ENCODE assay signal across 8 cellular contexts in the genomic region with DNA sequence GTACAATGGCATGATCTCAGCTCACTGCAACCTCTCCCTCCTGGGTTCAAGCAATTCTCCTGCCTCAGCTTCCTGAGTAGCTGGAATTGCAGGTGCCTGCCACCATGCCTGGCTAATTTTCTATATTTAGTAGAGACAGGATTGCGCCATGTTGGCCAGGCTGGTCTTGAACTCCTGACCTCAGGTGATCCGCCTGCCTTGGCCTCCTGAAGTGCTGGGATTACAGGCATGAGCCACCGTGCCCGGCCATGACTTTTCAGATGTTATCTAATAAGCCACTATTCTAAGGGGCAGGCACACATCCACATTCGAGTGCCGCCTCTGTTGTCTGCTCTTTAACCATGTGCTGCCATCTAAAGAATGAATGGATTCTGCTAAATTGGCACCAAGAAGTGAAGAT. TPM values are rescaled to one million over a fixed set of nuclear protein-coding genes. Genes with fewer than 3 reads are reported as not detected.
DNase-seq lines count a peak whose midpoint lies in the region; ATAC-seq and TF ChIP-seq lines count a peak whose summit lies in the region.
"Not testable (repeated sequence)": the region's sequence is repeated elsewhere in the genome, so short reads cannot be mapped to it uniquely, and the experiment has no call there.

No MANE protein-coding gene starts in this region.

- H3K79me2 ChIP-seq in DND-41 (ENCODE audit: insufficient read depth, low read length) = not testable (repeated sequence)

- not testable (repeated sequence) for H3K36me3 ChIP-seq in BLaER1; DND-41 (ENCODE audit: insufficient read depth, low read length); naive thymus-derived CD4-positive, alpha-beta T cell (ENCODE audit: control insufficient read depth in 2 of 3, insufficient read depth in 3 of 3, low read length in 3 of 3); spleen

- H3K4me3 Mint-ChIP-seq in T-helper 1 cell treated with Interleukin-12 subunit alpha and Interleukin-12 subunit beta and Interleukin-4 antibody, amounts not matched to agents 30 μg/mL and 1 μg/mL, for 36 hours = peak overlapping the region; percentile 75
- peak overlapping the region; percentile 40 for H3K4me3 Mint-ChIP-seq in activated CD4-positive, alpha-beta memory T cell treated with anti-CD3 and anti-CD28 coated beads, Interleukin-2, amount 10 ng/mL, durations not matched to agents 7 days and 5 days
- H3K4me3 Mint-ChIP-seq in activated T-helper 17 cell treated with anti-CD3 and anti-CD28 coated beads, Interleukin-2, amount 50 U/mL, for 72 hours = peak overlapping the region; percentile 58
- H3K4me3 Mint-ChIP-seq in activated naive CD8-positive, alpha-beta T cell treated with anti-CD3 and anti-CD28 coated beads, Interleukin-2, amount 50 U/mL, for 24 hours = peak overlapping the region; percentile 50
- peak overlapping the region in 9 of 10 donors; percentile 38 to 90 (median 63) for H3K4me3 Mint-ChIP-seq in naive thymus-derived CD4-positive, alpha-beta T cell

- not testable (repeated sequence) for DNase-seq in DND-41; activated CD4-positive, alpha-beta memory T cell treated with anti-CD3 and anti-CD28 coated beads, Interleukin-2, amount 10 ng/mL, durations not matched to agents 7 days and 5 days; activated naive CD8-positive, alpha-beta T cell treated with anti-CD3 and anti-CD28 coated beads, Interleukin-2, amount 50 U/mL, for 24 hours; naive thymus-derived CD4-positive, alpha-beta T cell
- peak; percentile 39 for DNase-seq in spleen

- peaks cover 16% of the 10 kb centered on the region; the same call in 1 of the 2 replicates for H4K20me1 ChIP-seq in BLaER1
- not testable (repeated sequence) for H4K20me1 ChIP-seq in DND-41 (ENCODE audit: insufficient read depth, low read length)

- intact Hi-C loops in naive thymus-derived CD4-positive, alpha-beta T cell (cut with micrococcal nuclease) = loop anchor here in 1 of 2 donors (2.0 kb wide), 1 partner anchor 26 kb away; a partner anchor contains a TSS
- intact Hi-C loops in spleen (cut with DNase I; ENCODE audit: low total_unique reads) = not testable (repeated sequence)

- H3K27me3 Mint-ChIP-seq in T-helper 1 cell treated with Interleukin-12 subunit alpha and Interleukin-12 subunit beta and Interleukin-4 antibody, amounts not matched to agents 30 μg/mL and 1 μg/mL, for 36 hours (ENCODE audit: low read depth) = peaks cover 27% of the 10 kb centered on the region
- peaks cover 26% of the 10 kb centered on the region for H3K27me3 Mint-ChIP-seq in activated CD4-positive, alpha-beta memory T cell treated with anti-CD3 and anti-CD28 coated beads, Interleukin-2, amount 10 ng/mL, durations not matched to agents 7 days and 5 days
- H3K27me3 Mint-ChIP-seq in activated T-helper 17 cell treated with anti-CD3 and anti-CD28 coated beads, Interleukin-2, amount 50 U/mL, for 72 hours = not testable (repeated sequence)
- H3K27me3 Mint-ChIP-seq in activated naive CD8-positive, alpha-beta T cell treated with anti-CD3 and anti-CD28 coated beads, Interleukin-2, amount 50 U/mL, for 24 hours = peaks cover 37% of the 10 kb centered on the region
- H3K27me3 Mint-ChIP-seq in naive thymus-derived CD4-positive, alpha-beta T cell = peaks cover 3 to 40% (median 18%) of the 10 kb centered on the region in 5 donors

- H3K4me2 ChIP-seq in BLaER1 (peak overlapping the region; percentile 65), DND-41 (ENCODE audit: insufficient read depth, low read length) (peak overlapping the region; percentile 44)

- WGBS in spleen, 5 donors = 78 to 88% (median 86%) methylated on average over 6 of the region's 6 CpGs

- TF ChIP-seq POLR2A in spleen (IDR thresholded peaks at IDR 0.05) = not testable (repeated sequence)

- ATAC-seq in DND-41 (ENCODE audit: insufficient read depth, low read depth); activated T-helper 17 cell treated with anti-CD3 and anti-CD28 coated beads, Interleukin-2, amount 50 U/mL, for 72 hours (replicated peaks); activated naive CD8-positive, alpha-beta T cell treated with anti-CD3 and anti-CD28 coated beads, Interleukin-2, amount 50 U/mL, for 24 hours; naive thymus-derived CD4-positive, alpha-beta T cell: not testable (repeated sequence)

- TF ChIP-seq CTCF in DND-41 (IDR thresholded peaks at IDR 0.05; ENCODE audit: borderline replicate concordance, extremely low read depth, low read length, poor library complexity, severe bottlenecking); spleen (IDR thresholded peaks at IDR 0.05 in 8 of 11, conservative IDR thresholded peaks at IDR 0.05 in 3 of 11): not testable (repeated sequence)

- H3K9me3 Mint-ChIP-seq in T-helper 1 cell treated with Interleukin-12 subunit alpha and Interleukin-12 subunit beta and Interleukin-4 antibody, amounts not matched to agents 30 μg/mL and 1 μg/mL, for 36 hours; activated CD4-positive, alpha-beta memory T cell treated with anti-CD3 and anti-CD28 coated beads, Interleukin-2, amount 10 ng/mL, durations not matched to agents 7 days and 5 days; activated T-helper 17 cell treated with anti-CD3 and anti-CD28 coated beads, Interleukin-2, amount 50 U/mL, for 72 hours; activated naive CD8-positive, alpha-beta T cell treated with anti-CD3 and anti-CD28 coated beads, Interleukin-2, amount 50 U/mL, for 24 hours; naive thymus-derived CD4-positive, alpha-beta T cell: not testable (repeated sequence)

- not testable (repeated sequence) for H2AFZ ChIP-seq in DND-41 (ENCODE audit: low read depth, low read length)

- H3K4me1 ChIP-seq in BLaER1 (peaks cover 27% of the 10 kb centered on the region), DND-41 (ENCODE audit: insufficient read depth, low read length) (peaks cover 18% of the 10 kb centered on the region), spleen (peaks cover 0 to 21% (median 7%) of the 10 kb centered on the region in 6 donors)
- H3K4me1 ChIP-seq in naive thymus-derived CD4-positive, alpha-beta T cell (ENCODE audit: control insufficient read depth in 2 of 2, insufficient read depth in 2 of 2, low read length in 2 of 2) = peaks cover 17 to 18% of the 10 kb centered on the region in 2 donors

- not testable (repeated sequence) for H3K36me3 Mint-ChIP-seq in T-helper 1 cell treated with Interleukin-12 subunit alpha and Interleukin-12 subunit beta and Interleukin-4 antibody, amounts not matched to agents 30 μg/mL and 1 μg/mL, for 36 hours (ENCODE audit: low read depth); activated CD4-positive, alpha-beta memory T cell treated with anti-CD3 and anti-CD28 coated beads, Interleukin-2, amount 10 ng/mL, durations not matched to agents 7 days and 5 days (ENCODE audit: low read depth); activated T-helper 17 cell treated with anti-CD3 and anti-CD28 coated beads, Interleukin-2, amount 50 U/mL, for 72 hours (ENCODE audit: low read depth); activated naive CD8-positive, alpha-beta T cell treated with anti-CD3 and anti-CD28 coated beads, Interleukin-2, amount 50 U/mL, for 24 hours (ENCODE audit: low read depth); naive thymus-derived CD4-positive, alpha-beta T cell

- CTCF ChIA-PET in activated CD4-positive, alpha-beta memory T cell treated with anti-CD3 and anti-CD28 coated beads, Interleukin-2, amount 10 ng/mL, durations not matched to agents 7 days and 5 days (lab: Charles Lee) = interaction anchor here (0.7 to 1.3 kb wide), 3 partner anchors 24 to 29 kb away, joined by 3 to 11 read pairs (median 4); a partner anchor contains a TSS
- CTCF ChIA-PET in naive thymus-derived CD4-positive, alpha-beta T cell (lab: Charles Lee) = interaction anchor here (1.1 kb wide), 1 partner anchor 29 kb away, joined by 3 read pairs; no protein-coding TSS in a partner anchor

- H3K9me3 ChIP-seq in BLaER1; DND-41 (ENCODE audit: insufficient read depth, low read length, severe bottlenecking); naive thymus-derived CD4-positive, alpha-beta T cell (ENCODE audit: control insufficient read depth in 2 of 3, low read length in 3 of 3); spleen: not testable (repeated sequence)

- H3K4me1 Mint-ChIP-seq in T-helper 1 cell treated with Interleukin-12 subunit alpha and Interleukin-12 subunit beta and Interleukin-4 antibody, amounts not matched to agents 30 μg/mL and 1 μg/mL, for 36 hours (ENCODE audit: low read depth) = peaks cover 36% of the 10 kb centered on the region
- peaks cover 41% of the 10 kb centered on the region for H3K4me1 Mint-ChIP-seq in activated CD4-positive, alpha-beta memory T cell treated with anti-CD3 and anti-CD28 coated beads, Interleukin-2, amount 10 ng/mL, durations not matched to agents 7 days and 5 days
- H3K4me1 Mint-ChIP-seq in activated T-helper 17 cell treated with anti-CD3 and anti-CD28 coated beads, Interleukin-2, amount 50 U/mL, for 72 hours = peaks cover 24% of the 10 kb centered on the region
- peaks cover 38% of the 10 kb centered on the region for H3K4me1 Mint-ChIP-seq in activated naive CD8-positive, alpha-beta T cell treated with anti-CD3 and anti-CD28 coated beads, Interleukin-2, amount 50 U/mL, for 24 hours
- H3K4me1 Mint-ChIP-seq in naive thymus-derived CD4-positive, alpha-beta T cell = peaks cover 7 to 45% (median 23%) of the 10 kb centered on the region in 7 donors

- peak overlapping the region; percentile 84 for H3K27ac Mint-ChIP-seq in T-helper 1 cell treated with Interleukin-12 subunit alpha and Interleukin-12 subunit beta and Interleukin-4 antibody, amounts not matched to agents 30 μg/mL and 1 μg/mL, for 36 hours
- peak overlapping the region; percentile 66 for H3K27ac Mint-ChIP-seq in activated CD4-positive, alpha-beta memory T cell treated with anti-CD3 and anti-CD28 coated beads, Interleukin-2, amount 10 ng/mL, durations not matched to agents 7 days and 5 days
- H3K27ac Mint-ChIP-seq in activated T-helper 17 cell treated with anti-CD3 and anti-CD28 coated beads, Interleukin-2, amount 50 U/mL, for 72 hours = peak overlapping the region; percentile 72
- not testable (repeated sequence) for H3K27ac Mint-ChIP-seq in activated naive CD8-positive, alpha-beta T cell treated with anti-CD3 and anti-CD28 coated beads, Interleukin-2, amount 50 U/mL, for 24 hours
- H3K27ac Mint-ChIP-seq in naive thymus-derived CD4-positive, alpha-beta T cell = peak overlapping the region in 7 of 9 donors; percentile 63 to 94 (median 72)

- H3K4me3 ChIP-seq in BLaER1; DND-41 (ENCODE audit: low read depth in 1 of 2, low read length in 2 of 2); spleen: not testable (repeated sequence)
- H3K4me3 ChIP-seq in naive thymus-derived CD4-positive, alpha-beta T cell (ENCODE audit: low read length) = peak overlapping the region; percentile 23

- not testable (repeated sequence) for H3K9ac ChIP-seq in BLaER1; DND-41 (ENCODE audit: low read depth, low read length)

- POLR2A ChIA-PET in activated CD4-positive, alpha-beta memory T cell treated with anti-CD3 and anti-CD28 coated beads, Interleukin-2, amount 10 ng/mL, durations not matched to agents 7 days and 5 days (lab: Charles Lee) = interaction anchor here (1.1 to 1.6 kb wide), 3 partner anchors 27 to 309 kb away, joined by 4 to 19 read pairs (median 5); a partner anchor contains a TSS
- POLR2A ChIA-PET in naive thymus-derived CD4-positive, alpha-beta T cell (lab: Charles Lee) = interaction anchor here (0.9 kb wide), 1 partner anchor 15 kb away, joined by 3 read pairs; no protein-coding TSS in a partner anchor

- not testable (repeated sequence) for H3K27ac ChIP-seq in BLaER1; DND-41 (ENCODE audit: low read length); naive thymus-derived CD4-positive, alpha-beta T cell (ENCODE audit: low read depth, low read length); spleen

- H3K27me3 ChIP-seq in BLaER1 (peaks cover 20% of the 10 kb centered on the region), spleen (replicated peaks in 1 of 7) (peaks cover 0 to 57% (median 7%) of the 10 kb centered on the region in 7 donors)
- H3K27me3 ChIP-seq in DND-41 (ENCODE audit: insufficient read depth, low read length, poor library complexity); naive thymus-derived CD4-positive, alpha-beta T cell (ENCODE audit: control insufficient read depth in 2 of 2, insufficient read depth in 2 of 2, low read length in 2 of 2): not testable (repeated sequence)

RNA-seq across cellular contexts. Expression of a gene that starts 27.2 kb away (rescaled TPM):
- 10 to 100 TPM; 22.1 to 22.8 TPM for total RNA-seq in activated CD4-positive, alpha-beta memory T cell treated with anti-CD3 and anti-CD28 coated beads, Interleukin-2, amount 10 ng/mL, durations not matched to agents 7 days and 5 days
- total RNA-seq in activated T-helper 17 cell treated with anti-CD3 and anti-CD28 coated beads, Interleukin-2, amount 50 U/mL, for 72 hours = 10 to 100 TPM; 20.5 to 37.4 TPM
- 10 to 100 TPM; 28.1 to 40.7 (median 32.9) TPM for total RNA-seq in naive thymus-derived CD4-positive, alpha-beta T cell
- 1 to 10 TPM; 4.2 to 7.9 TPM for polyA plus RNA-seq in naive thymus-derived CD4-positive, alpha-beta T cell
- 10 to 100 TPM; 19.9 to 31.1 (median 25.0) TPM for total RNA-seq in spleen
- polyA plus RNA-seq in spleen = 10 to 100 TPM in 1 of 3 donors, 1 to 10 TPM in 2; 4.5 to 11.0 (median 5.7) TPM

RNA-seq across cellular contexts. Expression of a gene that starts 29.3 kb away (rescaled TPM):
- total RNA-seq in activated CD4-positive, alpha-beta memory T cell treated with anti-CD3 and anti-CD28 coated beads, Interleukin-2, amount 10 ng/mL, durations not matched to agents 7 days and 5 days = 10 to 100 TPM; 51.3 to 51.8 TPM
- 10 to 100 TPM; 38.7 to 48.0 TPM for total RNA-seq in activated T-helper 17 cell treated with anti-CD3 and anti-CD28 coated beads, Interleukin-2, amount 50 U/mL, for 72 hours
- total RNA-seq in naive thymus-derived CD4-positive, alpha-beta T cell = 100 to 1,000 TPM in 1 of 5 experiments, 10 to 100 TPM in 4; 56.0 to 101 (median 69.0) TPM
- 10 to 100 TPM; 34.5 to 49.2 TPM for polyA plus RNA-seq in naive thymus-derived CD4-positive, alpha-beta T cell
- 10 to 100 TPM; 56.5 to 88.3 (median 73.8) TPM for total RNA-seq in spleen
- 1 to 10 TPM; 4.8 to 8.7 (median 7.4) TPM for polyA plus RNA-seq in spleen
